23 cellular contexts compared by ENCODE assay signal in the genomic region with DNA sequence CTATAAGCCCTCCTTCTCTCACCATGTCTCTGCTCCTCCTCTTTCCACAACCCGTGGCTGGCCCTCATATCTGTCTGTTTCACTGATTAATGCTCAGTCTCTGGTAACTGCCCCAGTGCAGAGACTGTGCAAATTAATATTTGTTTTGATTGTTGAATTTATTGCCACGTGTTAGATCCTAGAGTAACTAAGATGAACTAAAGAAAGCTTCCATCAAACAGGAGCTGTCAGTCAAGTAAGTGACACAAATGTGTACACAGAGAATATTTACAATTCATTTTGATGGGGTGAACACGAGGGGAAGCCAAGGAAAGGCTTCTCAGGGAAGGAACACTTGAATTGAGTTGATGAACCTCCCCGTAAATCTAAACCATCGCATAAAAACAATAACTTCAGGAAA.
"Had no signal": no experiment of that assay in that cellular context is flagged by ENCODE, and none has a peak within 500 bp of the region (broad histone marks: within the 10 kb centered on the region; RNA-seq: fewer than 3 reads in every experiment).

No MANE protein-coding gene starts in this region.

- H3K9me3 ChIP-seq: ovary, psoas muscle, right lobe of liver, sigmoid colon, stomach, thoracic aorta, thyroid gland, tibial nerve, upper lobe of left lung, vagina had no signal

- H3K4me2 ChIP-seq: neural progenitor cell had no signal

- H3K27ac ChIP-seq: neural progenitor cell, ovary, parathyroid adenoma, psoas muscle, right lobe of liver, sigmoid colon, stomach, thoracic aorta, thyroid gland, tibial nerve, upper lobe of left lung, vagina had no signal

- H3K4me3 ChIP-seq: neural progenitor cell, ovary, psoas muscle, right lobe of liver, sigmoid colon, stomach, thoracic aorta, thyroid gland, tibial nerve, upper lobe of left lung, vagina had no signal

- H3K4me1 ChIP-seq: neural progenitor cell, parathyroid adenoma, psoas muscle, right lobe of liver, sigmoid colon, stomach, thyroid gland, tibial nerve, upper lobe of left lung, vagina had no signal

- H2AFZ ChIP-seq: neural progenitor cell, parathyroid adenoma had no signal

- H3K27me3 ChIP-seq: neural progenitor cell, ovary, right lobe of liver, sigmoid colon, thyroid gland, tibial nerve, upper lobe of left lung, vagina had no signal

- H3K9ac ChIP-seq: neural progenitor cell, parathyroid adenoma had no signal

- H3K36me3 ChIP-seq: neural progenitor cell, ovary, right lobe of liver, sigmoid colon, stomach, thoracic aorta, thyroid gland, tibial nerve, upper lobe of left lung, vagina had no signal

- DNase-seq: occipital lobe; ovary; posterior cingulate gyrus; psoas muscle; right cardiac atrium; right lobe of liver; sigmoid colon; small intestine; stimulated activated CD4-positive, alpha-beta T cell treated with anti-CD3 and anti-CD28 coated beads, Interleukin-15, amount 100 ng/mL, for 24 hours; stimulated activated CD4-positive, alpha-beta T cell treated with anti-CD3 and anti-CD28 coated beads, Interleukin-2, amount 100 ng/mL, for 24 hours; stimulated activated CD4-positive, alpha-beta T cell treated with anti-CD3 and anti-CD28 coated beads, Interleukin-2, amount 100 ng/mL, for 48 hours; stimulated activated CD4-positive, alpha-beta T cell treated with anti-CD3 and anti-CD28 coated beads, Interleukin-4, amount 100 ng/mL, for 24 hours; stimulated activated naive B cell treated with anti-CD40 and anti-IgM and Interleukin-4, amounts not matched to agents 10 μg/mL and 1 μg/mL and 100 μg/mL, for 72 hours; stimulated activated naive CD4-positive, alpha-beta T cell treated with Interleukin-2 at 50 U/mL for 16 hours; stomach; thyroid gland; trophoblast cell; upper lobe of left lung had no signal
